Comparison of ENCODE assay signal across 13 cellular contexts in genomic region chr15:66770518-66771350, GRCh38.
A peak's percentile ranks its signal among the peaks of the same experiment; 100 is the strongest.
DNase-seq lines count a peak whose midpoint lies in the region; ATAC-seq and TF ChIP-seq lines count a peak whose summit lies in the region.
"Had no signal": no experiment of that assay in that cellular context is flagged by ENCODE, and none has a peak within 500 bp of the region (broad histone marks: within the 10 kb centered on the region; RNA-seq: fewer than 3 reads in every experiment).

No MANE protein-coding gene starts in this region.

- no peak for ATAC-seq in HG03280 (IDR thresholded peaks at IDR 0.05; ENCODE audit: unreplicated experiment)

- no peak overlapping the region for H2BK12ac ChIP-seq in neuronal stem cell (ENCODE audit: low read length)

- DNase-seq in A673 (ENCODE audit: low spot score): no peak
- peak; percentile 91 for DNase-seq in LoVo (ENCODE audit: low spot score)
- DNase-seq in endodermal cell: no peak
- peak; percentile 38 for DNase-seq in neuronal stem cell (ENCODE audit: low spot score)
- DNase-seq in NCI-H526 treated with DMSO at 0.1 percent for 48 hours (lab: John Stamatoyannopoulos, UW): no peak
- no peak for DNase-seq in lower leg skin (ENCODE audit: low spot score in 2 of 2)
- DNase-seq in Ammon's horn (ENCODE audit: low spot score): no peak
- DNase-seq: activated naive CD4-positive, alpha-beta T cell treated with Interleukin-2 at 50 U/mL for 16 hours; DMS79; KG1; NCI-H1694; SHP77 treated with DMSO at 0.1 percent for 48 hours had no signal

- H3K9me3 ChIP-seq in A673 (ENCODE audit: low read depth, low read length, poor library complexity, severe bottlenecking) (no peaks in the 10 kb centered on the region), endodermal cell (ENCODE audit: control insufficient read depth, low read length) (no peaks in the 10 kb centered on the region), neuronal stem cell (replicated peaks in 1 of 2; ENCODE audit: control insufficient read depth in 2 of 2, insufficient read depth in 1 of 2, low read depth in 1 of 2, low read length in 2 of 2) (no peaks in the 10 kb centered on the region)

- WGBS in endodermal cell (ENCODE audit: insufficient coverage in 1 of 2, insufficient read length in 1 of 2), 2 experiments: 74 to 77% methylated on average over 11 to 14 of the region's 14 CpGs
- no CpG with 5 or more reads among the region's 14 CpGs for WGBS in neuronal stem cell (ENCODE audit: extremely low coverage in 2 of 2, insufficient read length in 2 of 2, insufficient replicate concordance in 1 of 2), 2 donors
- 60 to 72% methylated on average over 14 of the region's 14 CpGs for WGBS in lower leg skin, 2 donors

- H3K27me3 ChIP-seq in A673 (replicated peaks; ENCODE audit: insufficient read depth, low read depth, low read length, poor library complexity) (no peaks in the 10 kb centered on the region), endodermal cell (ENCODE audit: control insufficient read depth, insufficient read depth, low read length, poor library complexity, severe bottlenecking) (no peaks in the 10 kb centered on the region), neuronal stem cell (ENCODE audit: control insufficient read depth in 3 of 3, insufficient read depth in 3 of 3, low read depth in 1 of 3, low read length in 3 of 3) (peaks cover 0 to 2% (median 0%) of the 10 kb centered on the region in 3 experiments)

- no peaks in the 10 kb centered on the region for H3K9me3 Mint-ChIP-seq in endodermal cell

- H3K4me1 Mint-ChIP-seq in endodermal cell: peaks cover 72% of the 10 kb centered on the region

- no peak for TF ChIP-seq POLR2A in lower leg skin (IDR thresholded peaks at IDR 0.05)

- intact Hi-C loops in A673 (cut with micrococcal nuclease; ENCODE audit: unreplicated experiment) (loop anchor here (5.0 kb wide), 1 partner anchor 168 kb away; no protein-coding TSS in a partner anchor), lower leg skin (cut with DNase I; ENCODE audit: low total_unique reads) (loop anchor here (5.0 kb wide), 1 partner anchor 153 kb away; no protein-coding TSS in a partner anchor)

- no peak overlapping the region for H3K4ac ChIP-seq in neuronal stem cell (ENCODE audit: low read length)

- H3K27ac ChIP-seq in A673 (ENCODE audit: low read depth, low read length, poor library complexity, severe bottlenecking) (peak overlapping the region; percentile 10), endodermal cell (ENCODE audit: low read depth, low read length) (peak overlapping the region; percentile 22), neuronal stem cell (replicated peaks; ENCODE audit: low read length) (no peak overlapping the region)

- peak overlapping the region; percentile 50 for H3K9ac ChIP-seq in endodermal cell (ENCODE audit: extremely low read depth, low read length, poor library complexity, severe bottlenecking)
- peak overlapping the region; percentile 52 for H3K9ac ChIP-seq in neuronal stem cell (ENCODE audit: low read depth, low read length, poor library complexity)

- peak overlapping the region; percentile 91 for H3K27ac Mint-ChIP-seq in endodermal cell

- peak overlapping the region; percentile 62 for H2AFZ ChIP-seq in neuronal stem cell (ENCODE audit: low read length)

- H3K4me1 ChIP-seq in A673 (ENCODE audit: insufficient read depth, low read length, poor library complexity, severe bottlenecking) (peaks cover 62% of the 10 kb centered on the region), endodermal cell (ENCODE audit: control insufficient read depth, insufficient read depth, low read length) (peaks cover 39% of the 10 kb centered on the region), neuronal stem cell (ENCODE audit: control insufficient read depth in 2 of 2, insufficient read depth in 1 of 2, low read depth in 1 of 2, low read length in 2 of 2) (peaks cover 32 to 44% of the 10 kb centered on the region in 2 donors)

- no peak overlapping the region for H2BK15ac ChIP-seq in neuronal stem cell (ENCODE audit: low read length)

- no TSS peak for BruUV-seq in A673 (replicated peaks; lab: Mats Ljungman, UMichigan)

- H3K36me3 ChIP-seq in A673 (ENCODE audit: insufficient read depth, low read length, poor library complexity, severe bottlenecking) (no peaks in the 10 kb centered on the region), endodermal cell (ENCODE audit: control insufficient read depth, insufficient read depth, low read length) (peaks cover 44% of the 10 kb centered on the region), neuronal stem cell (replicated peaks in 1 of 2; ENCODE audit: control insufficient read depth in 2 of 2, insufficient read depth in 2 of 2, low read length in 2 of 2) (no peaks in the 10 kb centered on the region)

- H3K18ac ChIP-seq in neuronal stem cell (ENCODE audit: low read length): peak overlapping the region; percentile 73

- peak overlapping the region; percentile 31 for H3K4me3 Mint-ChIP-seq in endodermal cell

- no peak overlapping the region for H3K4me2 ChIP-seq in neuronal stem cell (ENCODE audit: insufficient read depth, low read length, poor library complexity, severe bottlenecking)

- no peaks in the 10 kb centered on the region for H3K79me1 ChIP-seq in neuronal stem cell (ENCODE audit: low read depth, low read length)

- POLR2A ChIA-PET in A673 (lab: Charles Lee; ENCODE audit: low non-redundant PET): no interaction called here

- no peak overlapping the region for H2BK120ac ChIP-seq in neuronal stem cell (ENCODE audit: low read depth, low read length)

- no peak for TF ChIP-seq CTCF in A673 (conservative IDR thresholded peaks at IDR 0.05; ENCODE audit: low read depth, low read length)
- no peak for TF ChIP-seq CTCF in endodermal cell (conservative IDR thresholded peaks at IDR 0.05)
- TF ChIP-seq CTCF in lower leg skin (IDR thresholded peaks at IDR 0.05): no peak

- peaks cover 53% of the 10 kb centered on the region for H3K36me3 Mint-ChIP-seq in endodermal cell (ENCODE audit: low read depth)

- CTCF ChIA-PET in A673 (lab: Charles Lee): interaction anchor here (1.5 kb wide), 1 partner anchor 152 kb away, joined by 4 read pairs; no protein-coding TSS in a partner anchor

- no peak overlapping the region for H2BK5ac ChIP-seq in neuronal stem cell (ENCODE audit: low read length)

- H3K4me3 ChIP-seq in A673 (ENCODE audit: low read depth, low read length, poor library complexity, severe bottlenecking): no peak overlapping the region
- peak overlapping the region; percentile 23 for H3K4me3 ChIP-seq in endodermal cell (ENCODE audit: low read length)
- H3K4me3 ChIP-seq in neuronal stem cell (ENCODE audit: low read length in 2 of 2): no peak overlapping the region
- H3K4me3 ChIP-seq in lower leg skin (ENCODE audit: low read depth, poor library complexity, severe bottlenecking): no peak overlapping the region

- no peak overlapping the region for H3K23ac ChIP-seq in neuronal stem cell (ENCODE audit: low read depth, low read length, poor library complexity)

- no peak overlapping the region for H3K14ac ChIP-seq in neuronal stem cell (ENCODE audit: low read length)

- H2AK5ac ChIP-seq in neuronal stem cell (ENCODE audit: low read depth, low read length): peak overlapping the region; percentile 4

- H4K8ac ChIP-seq in neuronal stem cell (ENCODE audit: low read depth, low read length): no peak overlapping the region

- H4K91ac ChIP-seq in neuronal stem cell (ENCODE audit: low read depth, low read length, poor library complexity): no peak overlapping the region

- H3K27me3 Mint-ChIP-seq in endodermal cell (ENCODE audit: insufficient read depth): no peaks in the 10 kb centered on the region

Comparison
In these comparisons a context has a peak if more than half of its experiments do, and no peak if none do; other contexts are left out.
1. DNase-seq: peak in LoVo (single experiment) and neuronal stem cell (single experiment); none in A673 (single experiment), endodermal cell (single experiment), NCI-H526 treated with DMSO at 0.1 percent for 48 hours (single experiment), lower leg skin (0 of 2) and Ammon's horn (single experiment).